ENCODE assay signal across 15 cellular contexts in the genomic region with DNA sequence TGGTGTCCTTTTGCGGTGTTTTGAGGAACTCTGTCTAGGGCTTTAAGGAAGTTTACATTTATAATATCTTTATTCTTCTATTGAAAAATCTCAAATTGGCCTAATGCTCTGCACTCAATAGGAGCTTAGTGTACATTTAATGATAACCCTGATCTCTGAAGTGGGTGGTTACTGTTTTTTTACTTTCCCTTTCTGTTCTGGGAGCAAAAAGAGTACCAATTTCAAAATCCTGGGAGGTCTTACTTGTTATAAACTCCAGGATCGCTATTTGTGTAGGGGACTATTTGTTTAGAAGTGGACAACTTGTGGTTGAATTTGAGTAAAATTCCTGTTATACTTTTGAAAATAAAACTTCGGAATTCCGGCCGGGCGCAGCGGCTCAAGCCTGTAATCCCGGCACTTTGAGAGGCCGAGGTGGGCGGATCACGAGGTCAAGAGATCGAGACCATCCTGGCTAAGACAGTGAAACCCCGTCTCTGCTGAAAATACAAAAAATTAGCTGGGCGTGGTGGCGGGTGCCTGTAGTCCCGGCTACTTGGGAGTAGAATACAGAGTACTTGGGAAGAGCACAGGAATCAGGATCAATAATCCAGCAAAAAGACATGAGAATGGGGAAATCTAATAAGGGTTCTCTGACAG. TPM values are rescaled to one million over a fixed set of nuclear protein-coding genes. Genes with fewer than 3 reads are reported as not detected.
DNase-seq lines count a peak whose midpoint lies in the region; ATAC-seq and TF ChIP-seq lines count a peak whose summit lies in the region.
"Had no signal": no experiment of that assay in that cellular context is flagged by ENCODE, and none has a peak within 500 bp of the region (broad histone marks: within the 10 kb centered on the region; RNA-seq: fewer than 3 reads in every experiment).

No MANE protein-coding gene starts in this region.

- H3K27me3 ChIP-seq in CD4-positive, alpha-beta memory T cell (ENCODE audit: insufficient read depth, low read length), result no peaks in the 10 kb centered on the region

- no peaks in the 10 kb centered on the region for H3K9me3 Mint-ChIP-seq in CD4-positive, alpha-beta memory T cell
- H3K9me3 Mint-ChIP-seq in activated naive CD8-positive, alpha-beta T cell treated with anti-CD3 and anti-CD28 coated beads for 36 hours, result no peaks in the 10 kb centered on the region
- no peaks in the 10 kb centered on the region for H3K9me3 Mint-ChIP-seq in natural killer cell

- H3K27ac Mint-ChIP-seq in CD4-positive, alpha-beta memory T cell, result peak overlapping the region in 3 of 7 donors; percentile 46 to 72 (median 70)
- peak overlapping the region; percentile 85 for H3K27ac Mint-ChIP-seq in activated naive CD8-positive, alpha-beta T cell treated with anti-CD3 and anti-CD28 coated beads for 36 hours
- no peak overlapping the region for H3K27ac Mint-ChIP-seq in natural killer cell
- H3K27ac Mint-ChIP-seq: progenitor cell of endocrine pancreas had no signal

- no peak overlapping the region for H3K27ac ChIP-seq in CD4-positive, alpha-beta memory T cell (ENCODE audit: low read depth, low read length)

- POLR2A ChIA-PET in CD4-positive, alpha-beta memory T cell (lab: Charles Lee; ENCODE audit: partially characterized antibody), result interaction anchor here (1.0 kb wide), 1 partner anchor 17 kb away, joined by 3 read pairs; no protein-coding TSS in a partner anchor

- no peaks in the 10 kb centered on the region for H3K36me3 ChIP-seq in CD4-positive, alpha-beta memory T cell (ENCODE audit: insufficient read depth, low read length)

- peak in 1 of 5 donors; percentile 5 for DNase-seq in CD4-positive, alpha-beta memory T cell
- DNase-seq in activated naive CD8-positive, alpha-beta T cell treated with anti-CD3 and anti-CD28 coated beads for 36 hours, result no peak
- DNase-seq in natural killer cell (no peak), hippocampal formation (lab: John Stamatoyannopoulos, UW) (no peak), NCI-H1092 (lab: John Stamatoyannopoulos, UW) (no peak)
- DNase-seq: anterior cingulate cortex; GOT3; head of caudate nucleus; NK-92 treated with Interleukin-12 subunit alpha and Interleukin-12 subunit beta, amount 100 ng/mL, for 24 hours; stimulated activated CD4-positive, alpha-beta T cell treated with anti-CD3 and anti-CD28 coated beads, Interleukin-12 subunit alpha, Interleukin-12 subunit beta, amount 100 ng/mL, for 4 hours had no signal

- intact Hi-C loops in CD4-positive, alpha-beta memory T cell (cut with micrococcal nuclease), result no loop called here
- intact Hi-C loops in natural killer cell (cut with micrococcal nuclease), result no loop called here

- no peaks in the 10 kb centered on the region for H3K4me1 ChIP-seq in CD4-positive, alpha-beta memory T cell (ENCODE audit: insufficient read depth, low read length)

- H3K4me3 Mint-ChIP-seq in CD4-positive, alpha-beta memory T cell, result peak overlapping the region; percentile 63 to 84 (median 74)
- peak overlapping the region; percentile 65 for H3K4me3 Mint-ChIP-seq in activated naive CD8-positive, alpha-beta T cell treated with anti-CD3 and anti-CD28 coated beads for 36 hours
- peak overlapping the region; percentile 58 for H3K4me3 Mint-ChIP-seq in natural killer cell

- H3K36me3 Mint-ChIP-seq in CD4-positive, alpha-beta memory T cell, result no peaks in the 10 kb centered on the region
- H3K36me3 Mint-ChIP-seq in activated naive CD8-positive, alpha-beta T cell treated with anti-CD3 and anti-CD28 coated beads for 36 hours, result no peaks in the 10 kb centered on the region
- no peaks in the 10 kb centered on the region for H3K36me3 Mint-ChIP-seq in natural killer cell

- H3K9me3 ChIP-seq in CD4-positive, alpha-beta memory T cell (ENCODE audit: control insufficient read depth in 1 of 2, low read length in 2 of 2), result no peaks in the 10 kb centered on the region

- TF ChIP-seq CTCF in natural killer cell (IDR thresholded peaks at IDR 0.05), result no peak

- peaks cover 3 to 4% of the 10 kb centered on the region in 2 donors for H3K27me3 Mint-ChIP-seq in CD4-positive, alpha-beta memory T cell
- peaks cover 2% of the 10 kb centered on the region for H3K27me3 Mint-ChIP-seq in activated naive CD8-positive, alpha-beta T cell treated with anti-CD3 and anti-CD28 coated beads for 36 hours
- peaks cover 12 to 23% of the 10 kb centered on the region in 2 donors for H3K27me3 Mint-ChIP-seq in natural killer cell (ENCODE audit: low read depth in 2 of 2)

- ATAC-seq in HG02678 (IDR thresholded peaks at IDR 0.05; ENCODE audit: unreplicated experiment) (peak; percentile 29), natural killer cell (no peak), HG02870 (IDR thresholded peaks at IDR 0.05; ENCODE audit: unreplicated experiment) (no peak)

- peaks cover 6 to 8% (median 7%) of the 10 kb centered on the region in 4 donors for H3K4me1 Mint-ChIP-seq in CD4-positive, alpha-beta memory T cell
- peaks cover 26% of the 10 kb centered on the region for H3K4me1 Mint-ChIP-seq in activated naive CD8-positive, alpha-beta T cell treated with anti-CD3 and anti-CD28 coated beads for 36 hours
- H3K4me1 Mint-ChIP-seq in natural killer cell, result peaks cover 4 to 9% of the 10 kb centered on the region in 2 donors

- H3K4me3 ChIP-seq in CD4-positive, alpha-beta memory T cell (ENCODE audit: low read length in 2 of 2), result no peak overlapping the region

- CTCF ChIA-PET in CD4-positive, alpha-beta memory T cell (lab: Charles Lee; ENCODE audit: partially characterized antibody), result interaction anchor here (0.9 to 3.9 kb wide), 6 partner anchors 9 to 410 kb away, joined by 3 to 13 read pairs (median 3); a partner anchor contains a TSS

RNA-seq across cellular contexts. Expression of a gene that starts 1.1 kb away (rescaled TPM):
- total RNA-seq in CD4-positive, alpha-beta memory T cell, result under 1 TPM in 1 of 2 experiments, not detected in 1; 0.35 TPM
- polyA plus RNA-seq in CD4-positive, alpha-beta memory T cell, result under 1 TPM in 1 of 2 donors, not detected in 1; 0.90 TPM
- 1 to 10 TPM; 1.2 to 1.6 TPM for total RNA-seq in activated naive CD8-positive, alpha-beta T cell treated with anti-CD3 and anti-CD28 coated beads for 36 hours
- not detected for total RNA-seq in natural killer cell
- total RNA-seq: kidney epithelial cell, progenitor cell of endocrine pancreas had no signal
- polyA plus RNA-seq: BJ had no signal

RNA-seq across cellular contexts. Expression of a gene that starts 14.3 kb away (rescaled TPM):
- total RNA-seq in CD4-positive, alpha-beta memory T cell, result not detected
- not detected for polyA plus RNA-seq in CD4-positive, alpha-beta memory T cell
- not detected for total RNA-seq in activated naive CD8-positive, alpha-beta T cell treated with anti-CD3 and anti-CD28 coated beads for 36 hours
- total RNA-seq in natural killer cell, result not detected
- total RNA-seq: kidney epithelial cell, progenitor cell of endocrine pancreas had no signal
- polyA plus RNA-seq: BJ had no signal

RNA-seq across cellular contexts. Expression of a gene that starts 36.7 kb away (rescaled TPM):
- total RNA-seq in CD4-positive, alpha-beta memory T cell, result 1 to 10 TPM; 1.4 to 1.9 TPM
- under 1 TPM; 0.40 to 0.77 TPM for polyA plus RNA-seq in CD4-positive, alpha-beta memory T cell
- 1 to 10 TPM; 3.9 to 5.2 TPM for total RNA-seq in activated naive CD8-positive, alpha-beta T cell treated with anti-CD3 and anti-CD28 coated beads for 36 hours
- 1 to 10 TPM; 5.3 to 8.5 (median 7.4) TPM for total RNA-seq in natural killer cell

RNA-seq across cellular contexts. Expression of a gene that starts 38.7 kb away (rescaled TPM):
- total RNA-seq in CD4-positive, alpha-beta memory T cell, result 10 to 100 TPM in 1 of 2 experiments, 1 to 10 TPM in 1; 9.7 to 10.0 TPM
- polyA plus RNA-seq in CD4-positive, alpha-beta memory T cell, result under 1 TPM; 0.47 to 0.48 TPM
- total RNA-seq in activated naive CD8-positive, alpha-beta T cell treated with anti-CD3 and anti-CD28 coated beads for 36 hours, result 10 to 100 TPM; 10.8 to 10.9 TPM
- 10 to 100 TPM; 20.6 to 22.8 (median 21.2) TPM for total RNA-seq in natural killer cell

RNA-seq across cellular contexts. Expression of a gene that starts 57.2 kb away (rescaled TPM):
- under 1 TPM in 1 of 2 experiments, not detected in 1; 0.14 TPM for total RNA-seq in CD4-positive, alpha-beta memory T cell
- polyA plus RNA-seq in CD4-positive, alpha-beta memory T cell, result not detected
- total RNA-seq in activated naive CD8-positive, alpha-beta T cell treated with anti-CD3 and anti-CD28 coated beads for 36 hours, result under 1 TPM in 1 of 2 experiments, not detected in 1; 0.08 TPM
- total RNA-seq in natural killer cell, result under 1 TPM; 0.21 to 0.39 (median 0.30) TPM
- polyA plus RNA-seq: BJ had no signal
